1 cellular context compared by ENCODE assay signal in the genomic region with DNA sequence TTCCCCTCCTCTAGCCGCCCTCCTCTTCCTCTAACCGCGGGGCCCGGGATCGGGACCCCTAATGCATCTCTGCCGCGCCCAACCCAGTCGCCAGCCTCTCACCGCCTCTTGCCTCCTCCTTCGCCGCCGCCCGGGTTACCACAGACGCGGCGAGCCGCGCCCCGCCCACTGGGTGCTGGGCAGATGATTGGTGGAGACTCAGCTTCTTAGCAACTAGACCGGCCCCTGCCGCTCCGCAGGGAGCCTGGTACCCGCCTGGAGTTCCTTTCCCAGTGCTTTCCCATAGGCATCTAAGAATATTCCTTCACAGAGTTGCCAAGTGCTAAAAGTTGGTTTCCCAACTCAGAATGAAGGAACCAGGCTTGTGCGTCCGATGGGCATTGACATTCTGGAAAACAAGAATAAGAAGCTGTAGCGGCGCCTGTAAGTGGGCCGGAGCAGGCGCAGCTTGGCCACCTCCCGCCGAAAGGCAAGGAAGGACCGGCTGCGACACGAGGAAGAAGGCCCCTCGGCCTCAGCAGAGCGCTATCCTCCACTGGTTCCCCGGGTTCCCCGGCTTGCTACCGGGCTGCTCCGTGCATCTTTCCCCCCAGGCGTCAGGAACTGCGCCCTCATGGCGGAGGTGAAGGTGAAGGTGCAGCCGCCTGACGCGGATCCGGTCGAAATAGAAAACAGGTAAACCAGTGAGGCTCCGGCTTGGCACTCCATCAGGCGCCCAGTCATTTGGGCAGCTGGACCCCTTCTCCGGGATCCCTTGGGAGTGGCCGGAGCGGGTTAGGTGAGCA.
TF ChIP-seq lines count a peak whose summit lies in the region.

Gene DZANK1 (minus strand): TSS at position 137 of the 785 bp plus-strand sequence. CDS start 1,672 bp downstream, outside the sequence.
A gene with protein sequence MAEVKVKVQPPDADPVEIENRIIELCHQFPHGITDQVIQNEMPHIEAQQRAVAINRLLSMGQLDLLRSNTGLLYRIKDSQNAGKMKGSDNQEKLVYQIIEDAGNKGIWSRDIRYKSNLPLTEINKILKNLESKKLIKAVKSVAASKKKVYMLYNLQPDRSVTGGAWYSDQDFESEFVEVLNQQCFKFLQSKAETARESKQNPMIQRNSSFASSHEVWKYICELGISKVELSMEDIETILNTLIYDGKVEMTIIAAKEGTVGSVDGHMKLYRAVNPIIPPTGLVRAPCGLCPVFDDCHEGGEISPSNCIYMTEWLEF (plus strand): TSS at position 497 of the 785 bp plus-strand sequence. CDS start 117 bp downstream, at position 614.

TF ChIP-seq in HepG2, 621 proteins besides CTCF, POLR2A, EP300 and RAD21 (continued from another document and continues in another):
- 0 out of 2 replicates have a peak, but pooled peaks have one; percentile 18 for TF ChIP-seq ZBTB43 (CRISPR knock-in tag; conservative IDR thresholded peaks at IDR 0.05)
- TF ChIP-seq EHMT2 (IDR thresholded peaks at IDR 0.05; ENCODE audit: borderline replicate concordance, low read depth, low read length) = no peak; the same call in 1 of the 2 replicates
- TF ChIP-seq ZBTB7B (CRISPR knock-in tag; IDR thresholded peaks at IDR 0.05) = 0 out of 2 replicates have a peak, but pooled peaks have one; percentile 9
- TF ChIP-seq PAX8 (CRISPR knock-in tag; IDR thresholded peaks at IDR 0.05; ENCODE audit: borderline replicate concordance) = no peak; the same call in 1 of the 2 replicates
- TF ChIP-seq ZNF143 (CRISPR knock-in tag; IDR thresholded peaks at IDR 0.05) = peak; percentile 78
- no peak for TF ChIP-seq HIC2 (CRISPR knock-in tag; IDR thresholded peaks at IDR 0.05; ENCODE audit: low read depth)
- TF ChIP-seq NONO (IDR thresholded peaks at IDR 0.05) = no peak
- peak; percentile 59 for TF ChIP-seq NONO (CRISPR knock-in tag; conservative IDR thresholded peaks at IDR 0.05)
- TF ChIP-seq HOXA5 (CRISPR knock-in tag; IDR thresholded peaks at IDR 0.05) = peak; percentile 83
- TF ChIP-seq ZSCAN31 (CRISPR knock-in tag; IDR thresholded peaks at IDR 0.05; ENCODE audit: low read depth) = 0 out of 2 replicates have a peak, but pooled peaks have one; percentile 51
- no peak for TF ChIP-seq ZNF432 (CRISPR knock-in tag; IDR thresholded peaks at IDR 0.05; ENCODE audit: borderline replicate concordance)
- peak; percentile 69; the same call in 1 of the 2 replicates for TF ChIP-seq ZNF557 (CRISPR knock-in tag; IDR thresholded peaks at IDR 0.05)
- TF ChIP-seq NCOR1 (IDR thresholded peaks at IDR 0.05; ENCODE audit: borderline replicate concordance, low read length) = peak; percentile 83; the same call in 1 of the 2 replicates
- TF ChIP-seq ZBTB20 (CRISPR knock-in tag; IDR thresholded peaks at IDR 0.05; ENCODE audit: borderline replicate concordance, low read depth) = peak; percentile 32; the same call in 1 of the 2 replicates
- no peak for TF ChIP-seq ZFYVE20 (CRISPR knock-in tag; IDR thresholded peaks at IDR 0.05; ENCODE audit: borderline replicate concordance, low read depth)
- TF ChIP-seq IRF2 (CRISPR knock-in tag; IDR thresholded peaks at IDR 0.05) = peak; percentile 94
- peak; percentile 95 for TF ChIP-seq BRD4 (CRISPR knock-in tag; IDR thresholded peaks at IDR 0.05)
- no peak for TF ChIP-seq ZSCAN22 (CRISPR knock-in tag; IDR thresholded peaks at IDR 0.05)
- peak; percentile 11 for TF ChIP-seq RBM22 (optimal IDR thresholded peaks at IDR 0.05; ENCODE audit: low read length)
- 0 out of 2 replicates have a peak, but pooled peaks have one; percentile 42 for TF ChIP-seq ZNF564 (CRISPR knock-in tag; IDR thresholded peaks at IDR 0.05)
- TF ChIP-seq MYNN (CRISPR knock-in tag; IDR thresholded peaks at IDR 0.05; ENCODE audit: low read depth) = peak; percentile 38; the same call in 1 of the 2 replicates
- no peak for TF ChIP-seq THYN1 (CRISPR knock-in tag; IDR thresholded peaks at IDR 0.05; ENCODE audit: borderline replicate concordance, low read depth)
- peak; percentile 57; the same call in 1 of the 2 replicates for TF ChIP-seq ZBTB25 (CRISPR knock-in tag; IDR thresholded peaks at IDR 0.05)
- peak; percentile 72; the same call in 1 of the 2 replicates for TF ChIP-seq ZNF547 (CRISPR knock-in tag; IDR thresholded peaks at IDR 0.05)
- TF ChIP-seq PHF8 (CRISPR knock-in tag; IDR thresholded peaks at IDR 0.05) = peak; percentile 95
- TF ChIP-seq SMC3 (IDR thresholded peaks at IDR 0.05; ENCODE audit: low read length) = no peak; the same call in 1 of the 2 replicates
- TF ChIP-seq ZNF503 (CRISPR knock-in tag; IDR thresholded peaks at IDR 0.05) = peak; percentile 84
- no peak for TF ChIP-seq ZNF260 (CRISPR knock-in tag; IDR thresholded peaks at IDR 0.05; ENCODE audit: borderline replicate concordance, low read depth)
- TF ChIP-seq ELF4 (CRISPR knock-in tag; IDR thresholded peaks at IDR 0.05; ENCODE audit: borderline replicate concordance) = no peak
- TF ChIP-seq FOXK1 (CRISPR knock-in tag; IDR thresholded peaks at IDR 0.05; ENCODE audit: borderline replicate concordance, low read depth) = peak; percentile 96; the same call in 1 of the 2 replicates
- TF ChIP-seq GMEB2 (CRISPR knock-in tag; IDR thresholded peaks at IDR 0.05; ENCODE audit: low read depth) = peak; percentile 42
- TF ChIP-seq ZNF30 (CRISPR knock-in tag; IDR thresholded peaks at IDR 0.05) = no peak; the same call in 1 of the 2 replicates
- no peak for TF ChIP-seq ZBTB4 (CRISPR knock-in tag; IDR thresholded peaks at IDR 0.05; ENCODE audit: borderline replicate concordance)
- TF ChIP-seq PBX2 (CRISPR knock-in tag; IDR thresholded peaks at IDR 0.05) = no peak
- TF ChIP-seq, protein P1, sequence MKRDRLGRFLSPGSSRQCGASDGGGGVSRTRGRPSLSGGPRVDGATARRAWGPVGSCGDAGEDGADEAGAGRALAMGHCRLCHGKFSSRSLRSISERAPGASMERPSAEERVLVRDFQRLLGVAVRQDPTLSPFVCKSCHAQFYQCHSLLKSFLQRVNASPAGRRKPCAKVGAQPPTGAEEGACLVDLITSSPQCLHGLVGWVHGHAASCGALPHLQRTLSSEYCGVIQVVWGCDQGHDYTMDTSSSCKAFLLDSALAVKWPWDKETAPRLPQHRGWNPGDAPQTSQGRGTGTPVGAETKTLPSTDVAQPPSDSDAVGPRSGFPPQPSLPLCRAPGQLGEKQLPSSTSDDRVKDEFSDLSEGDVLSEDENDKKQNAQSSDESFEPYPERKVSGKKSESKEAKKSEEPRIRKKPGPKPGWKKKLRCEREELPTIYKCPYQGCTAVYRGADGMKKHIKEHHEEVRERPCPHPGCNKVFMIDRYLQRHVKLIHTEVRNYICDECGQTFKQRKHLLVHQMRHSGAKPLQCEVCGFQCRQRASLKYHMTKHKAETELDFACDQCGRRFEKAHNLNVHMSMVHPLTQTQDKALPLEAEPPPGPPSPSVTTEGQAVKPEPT (CRISPR knock-in tag; IDR thresholded peaks at IDR 0.05; ENCODE audit: low read depth) = peak; percentile 85; the same call in 1 of the 2 replicates
- TF ChIP-seq REXO4 (CRISPR knock-in tag; IDR thresholded peaks at IDR 0.05; ENCODE audit: borderline replicate concordance) = 0 out of 2 replicates have a peak, but pooled peaks have one; percentile 10
- no peak for TF ChIP-seq NR3C1 (CRISPR knock-in tag; IDR thresholded peaks at IDR 0.05)
- TF ChIP-seq MTA3 (CRISPR knock-in tag; IDR thresholded peaks at IDR 0.05) = no peak
- TF ChIP-seq PCBP2 (optimal IDR thresholded peaks at IDR 0.05; ENCODE audit: low read depth, low read length, poor library complexity, severe bottlenecking) = no peak
- TF ChIP-seq TRIM22 (IDR thresholded peaks at IDR 0.05) = no peak
